In genomic region chr15:97648728-97649127, GRCh38 we compare ENCODE assay signal across 5 cellular contexts.
"Had no signal": no experiment of that assay in that cellular context is flagged by ENCODE, and none has a peak within 500 bp of the region (broad histone marks: within the 10 kb centered on the region; RNA-seq: fewer than 3 reads in every experiment).

No MANE protein-coding gene starts in this region.

- ATAC-seq: HepG2, K562 had no signal

- H3K27ac ChIP-seq: HL-60 had no signal

- DNase-seq: IMR-90, KBM-7 had no signal

- H3K4me3 ChIP-seq: K562 had no signal
